ENCODE assay signal across 26 cellular contexts in the genomic region with DNA sequence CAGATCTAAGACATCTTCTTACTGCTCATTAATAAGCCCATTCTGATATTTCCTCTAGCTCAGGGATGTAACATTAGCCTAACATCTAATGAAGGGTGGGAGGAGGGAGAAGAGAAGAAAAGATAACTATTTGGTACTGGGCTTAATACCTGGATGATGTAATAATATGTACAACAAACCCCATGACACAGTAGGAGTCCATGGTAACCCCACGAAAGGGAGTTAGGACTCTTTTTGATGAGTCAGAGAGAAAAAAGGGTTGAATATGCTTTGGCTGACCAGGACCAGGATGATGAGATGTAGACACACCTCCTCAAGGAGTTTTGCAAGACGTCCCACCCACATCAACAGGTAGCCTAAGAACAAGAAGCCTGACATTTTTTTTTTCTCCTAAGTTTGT. TPM values are rescaled to one million over a fixed set of nuclear protein-coding genes. Genes with fewer than 3 reads are reported as not detected.
A peak's percentile ranks its signal among the peaks of the same experiment; 100 is the strongest.
DNase-seq lines count a peak whose midpoint lies in the region; ATAC-seq, FAIRE-seq and TF ChIP-seq lines count a peak whose summit lies in the region.
"Had no signal": no experiment of that assay in that cellular context is flagged by ENCODE, and none has a peak within 500 bp of the region (broad histone marks: within the 10 kb centered on the region; RNA-seq: fewer than 3 reads in every experiment).

No MANE protein-coding gene starts in this region.

- CTCF ChIA-PET in HepG2 (lab: Yijun Ruan, JAX; ENCODE audit: low intra/inter-chr PET ratio, low total read pairs) = no interaction called here
- CTCF ChIA-PET in RWPE1 (lab: Yijun Ruan, JAX) = interaction anchor here (0.9 to 1.1 kb wide), 2 partner anchors 10 to 432 kb away, joined by 3 to 8 read pairs; no protein-coding TSS in a partner anchor
- CTCF ChIA-PET in mammary epithelial cell (lab: Charles Lee; ENCODE audit: low non-redundant PET) = no interaction called here

- TF ChIP-seq EP300 in HepG2 (IDR thresholded peaks at IDR 0.05; ENCODE audit: low read depth in 2 of 2, low read length in 2 of 2) (no peak), HepG2 (CRISPR knock-in tag; IDR thresholded peaks at IDR 0.05; ENCODE audit: borderline replicate concordance) (no peak)

- BruUV-seq in HepG2 (replicated peaks; lab: Mats Ljungman, UMichigan) = no TSS peak
- BruUV-seq in mammary epithelial cell (replicated peaks; lab: Mats Ljungman, UMichigan) = no TSS peak

- TF ChIP-seq RAD21 in HepG2 (CRISPR knock-in tag; IDR thresholded peaks at IDR 0.05) = no peak

- in situ Hi-C loops in HepG2 (cut with HindIII; ENCODE audit: extremely low pct_ligation_motif_present, low pct_unique_long_range_greater_than_20kb) = no loop called here
- in situ Hi-C loops in mammary epithelial cell (cut with MboI; ENCODE audit: low sequenced_read_pairs in 2 of 2) = loop anchor here in 1 of 2 donors (25.0 kb wide), 1 partner anchor 550 kb away; no protein-coding TSS in a partner anchor

- H3K9me3 ChIP-seq in HepG2 (ENCODE audit: low read length) (no peaks in the 10 kb centered on the region), right lobe of liver (no peaks in the 10 kb centered on the region), mammary epithelial cell (replicated peaks; ENCODE audit: insufficient read depth, low read length) (no peaks in the 10 kb centered on the region)
- H3K9me3 ChIP-seq: A549, BE2C, HAP-1 had no signal

- H3K4me3 ChIP-seq in HepG2 (replicated peaks in 1 of 3; ENCODE audit: insufficient read depth in 1 of 3, low read depth in 2 of 3, low read length in 3 of 3) = no peak overlapping the region
- no peak overlapping the region for H3K4me3 ChIP-seq in right lobe of liver
- H3K4me3 ChIP-seq in mammary epithelial cell (replicated peaks in 1 of 3; ENCODE audit: insufficient read depth in 1 of 3, low read depth in 2 of 3, low read length in 3 of 3) = no peak overlapping the region
- H3K4me3 ChIP-seq: A549; BLaER1 treated with 17β-estradiol and CSF1 and Interleukin-3, amounts not matched to agents 10 nM and 100 nM; HAP-1 had no signal

- no peak for TF ChIP-seq CTCF in HepG2 (CRISPR knock-in tag; IDR thresholded peaks at IDR 0.05)
- TF ChIP-seq CTCF in right lobe of liver (IDR thresholded peaks at IDR 0.05) = no peak
- no peak for TF ChIP-seq CTCF in RWPE1 (conservative IDR thresholded peaks at IDR 0.05; ENCODE audit: low read depth)
- no peak for TF ChIP-seq CTCF in mammary epithelial cell (conservative IDR thresholded peaks at IDR 0.05 in 1 of 2, IDR thresholded peaks at IDR 0.05 in 1 of 2; ENCODE audit: extremely low read depth in 1 of 2, insufficient read depth in 1 of 2, low read depth in 1 of 2, low read length in 2 of 2)

- H3K27me3 ChIP-seq in HepG2 (ENCODE audit: control insufficient read depth in 1 of 2, insufficient read depth in 2 of 2, low read length in 2 of 2) = peaks cover 0 to 4% of the 10 kb centered on the region in 2 experiments; a peak in 1 of 5 replicates
- no peaks in the 10 kb centered on the region for H3K27me3 ChIP-seq in right lobe of liver
- H3K27me3 ChIP-seq in mammary epithelial cell (ENCODE audit: insufficient read depth, low read length) = no peaks in the 10 kb centered on the region
- H3K27me3 ChIP-seq: BE2C; BLaER1 treated with 17β-estradiol and CSF1 and Interleukin-3, amounts not matched to agents 10 nM and 100 nM had no signal

- WGBS in HepG2 (ENCODE audit: low lambda C conversion rate) = 10% methylated on average over 2 of the region's 2 CpGs
- 35% methylated on average over 2 of the region's 2 CpGs for WGBS in right lobe of liver (ENCODE audit: insufficient coverage, low coverage, low lambda C conversion rate, missing lambda C conversion rate)
- WGBS in mammary epithelial cell (ENCODE audit: low coverage, missing lambda C conversion rate) = 33% methylated on average over 2 of the region's 2 CpGs

- H2AFZ ChIP-seq in HepG2 (ENCODE audit: low read length) (no peak overlapping the region), mammary epithelial cell (ENCODE audit: low read depth, low read length) (no peak overlapping the region)

- H3K9ac ChIP-seq in HepG2 (ENCODE audit: insufficient read depth, low read depth, low read length) (no peak overlapping the region), mammary epithelial cell (ENCODE audit: insufficient read depth, low read length) (no peak overlapping the region)
- H3K9ac ChIP-seq: BLaER1 treated with 17β-estradiol and CSF1 and Interleukin-3, amounts not matched to agents 10 nM and 100 nM had no signal

- H3K36me3 ChIP-seq in HepG2 (replicated peaks in 1 of 2; ENCODE audit: control insufficient read depth in 1 of 2, insufficient read depth in 2 of 2, low read length in 2 of 2) (no peaks in the 10 kb centered on the region), right lobe of liver (no peaks in the 10 kb centered on the region), mammary epithelial cell (ENCODE audit: insufficient read depth, low read length) (no peaks in the 10 kb centered on the region)
- H3K36me3 ChIP-seq: BE2C; BLaER1 treated with 17β-estradiol and CSF1 and Interleukin-3, amounts not matched to agents 10 nM and 100 nM; HAP-1 had no signal

- H3K79me2 ChIP-seq in HepG2 (ENCODE audit: insufficient read depth, low read length) = no peaks in the 10 kb centered on the region
- no peaks in the 10 kb centered on the region for H3K79me2 ChIP-seq in mammary epithelial cell (ENCODE audit: insufficient read depth, low read length)

- TF ChIP-seq POLR2A in HepG2 (IDR thresholded peaks at IDR 0.05; ENCODE audit: insufficient read depth in 1 of 2, low read depth in 2 of 2, low read length in 2 of 2) (no peak), right lobe of liver (IDR thresholded peaks at IDR 0.05) (no peak)

- dilution Hi-C loops in mammary epithelial cell (cut with HindIII; ENCODE audit: low sequenced_read_pairs) = no loop called here

- POLR2A ChIA-PET in HepG2 (lab: Yijun Ruan, JAX) = no interaction called here
- POLR2A ChIA-PET in RWPE1 (lab: Yijun Ruan, JAX; ENCODE audit: low non-redundant PET) = no interaction called here

- DNase-seq in HepG2 (ENCODE audit: low spot score) (no peak), right lobe of liver (no peak), RWPE1 (ENCODE audit: low spot score) (peak; percentile 19), mammary epithelial cell (peak; percentile 70), left ventricle myocardium superior (no peak), GF-D8 (lab: John Stamatoyannopoulos, UW) (no peak)
- DNase-seq: 8988T; ACHN; AML-193; BE2C; CD4-positive, alpha-beta T cell; CD8-positive, alpha-beta memory T cell; DMS 273 treated with DMSO at 0.1 percent for 48 hours; DMS79; EL; GDM1; GOT3 had no signal

- ATAC-seq in HepG2 (no peak), right lobe of liver (no peak), HG02642 (IDR thresholded peaks at IDR 0.05; ENCODE audit: poor library complexity, unreplicated experiment) (no peak), left ventricle myocardium superior (no peak)
- ATAC-seq: A549 had no signal

- H3K4me2 ChIP-seq in HepG2 (ENCODE audit: low read depth, low read length) = no peak overlapping the region
- no peak overlapping the region for H3K4me2 ChIP-seq in mammary epithelial cell (ENCODE audit: insufficient read depth, low read depth, low read length)
- H3K4me2 ChIP-seq: A549; BLaER1 treated with 17β-estradiol and CSF1 and Interleukin-3, amounts not matched to agents 10 nM and 100 nM had no signal

- FAIRE-seq in HepG2 (lab: Jason Lieb, UNC) = no peak
- FAIRE-seq: A549, D721Med, GM12891, GM18507, H54 had no signal

- H3K27ac ChIP-seq in HepG2 (ENCODE audit: extremely low read length, insufficient read depth, low read length) = no peak overlapping the region
- H3K27ac ChIP-seq in right lobe of liver = no peak overlapping the region
- H3K27ac ChIP-seq in RWPE1 = no peak overlapping the region
- no peak overlapping the region for H3K27ac ChIP-seq in mammary epithelial cell (ENCODE audit: insufficient read depth, low read depth, low read length)
- H3K27ac ChIP-seq: A549; BLaER1 treated with 17β-estradiol and CSF1 and Interleukin-3, amounts not matched to agents 10 nM and 100 nM had no signal

- H4K20me1 ChIP-seq in HepG2 (ENCODE audit: insufficient read depth, low read length) = no peaks in the 10 kb centered on the region
- H4K20me1 ChIP-seq in mammary epithelial cell (ENCODE audit: insufficient read depth, low read length) = no peaks in the 10 kb centered on the region
- H4K20me1 ChIP-seq: BLaER1 treated with 17β-estradiol and CSF1 and Interleukin-3, amounts not matched to agents 10 nM and 100 nM had no signal

- intact Hi-C loops in HepG2 (cut with micrococcal nuclease; ENCODE audit: unreplicated experiment) = no loop called here
- intact Hi-C loops in right lobe of liver (cut with DNase I) = no loop called here
- intact Hi-C loops in mammary epithelial cell (cut with micrococcal nuclease) = no loop called here
- intact Hi-C loops in left ventricle myocardium superior (cut with micrococcal nuclease) = no loop called here

- H3K4me1 ChIP-seq in HepG2 (ENCODE audit: insufficient read depth, low read length) (no peaks in the 10 kb centered on the region), right lobe of liver (no peaks in the 10 kb centered on the region), mammary epithelial cell (ENCODE audit: insufficient read depth, low read length) (no peaks in the 10 kb centered on the region)
- H3K4me1 ChIP-seq: A549; BE2C; BLaER1 treated with 17β-estradiol and CSF1 and Interleukin-3, amounts not matched to agents 10 nM and 100 nM had no signal

RNA-seq across cellular contexts. Expression of a gene that starts 34.4 kb away (rescaled TPM):
- total RNA-seq in HepG2 (2016; rRNA removed; fragmentation: Illumina TruSeq; extraction: Trizol) = 0.15 TPM in 1 of 2 replicates, not detected in the other
- total RNA-seq in HepG2 (2016; cell fraction: cytosol; rRNA removed; fragmentation: Illumina TruSeq; extraction: Trizol; ENCODE audit: low read depth) = 0.09 TPM in 1 of 2 replicates, not detected in the other
- total RNA-seq in HepG2 (2016; cell fraction: insoluble cytoplasmic fraction; rRNA removed; fragmentation: Illumina TruSeq; extraction: Trizol) = 0.09 TPM in 1 of 2 replicates, not detected in the other
- total RNA-seq in HepG2 (2016; cell fraction: membrane; rRNA removed; fragmentation: Illumina TruSeq; extraction: Trizol) = 0.06 and 0.17 TPM in 2 replicates
- total RNA-seq in HepG2 (2016; cell fraction: nucleus; rRNA removed; fragmentation: Illumina TruSeq; extraction: Trizol) = not detected in 2 replicates
- polyA plus RNA-seq in HepG2 (2011; rRNA removed) = 0.07 TPM in 2 replicates
- polyA plus RNA-seq in HepG2 (2011; cell fraction: cytosol; rRNA removed) = 0.04 and 0.05 TPM in 2 replicates
- 0.29 and 0.59 TPM in 2 replicates for polyA plus RNA-seq in HepG2 (2011; cell fraction: nucleus; rRNA removed)
- 0.17 and 0.25 TPM in 2 replicates for polyA plus RNA-seq in HepG2 (2012)
- 0.07 and 0.12 TPM in 2 replicates for polyA plus RNA-seq in HepG2 (2016; cell fraction: cytosol; fragmentation: Illumina TruSeq; extraction: Trizol; ENCODE audit: low read depth)
- polyA plus RNA-seq in HepG2 (2016; cell fraction: insoluble cytoplasmic fraction; fragmentation: Illumina TruSeq; extraction: Trizol; ENCODE audit: low read depth) = 0.25 and 0.37 TPM in 2 replicates
- polyA plus RNA-seq in HepG2 (2016; cell fraction: membrane; fragmentation: Illumina TruSeq; extraction: Trizol; ENCODE audit: low read depth) = 0.21 and 0.24 TPM in 2 replicates
- polyA plus RNA-seq in HepG2 (2016; cell fraction: nucleus; fragmentation: Illumina TruSeq; extraction: Trizol; ENCODE audit: insufficient read depth, low read depth) = 0.36 and 0.59 TPM in 2 replicates
- polyA minus RNA-seq in HepG2 (2011; rRNA and poly(A)+ RNA removed; ENCODE audit: low replicate concordance) = 0.07 and 0.10 TPM in 2 replicates
- 0.20 and 0.44 TPM in 2 replicates for polyA minus RNA-seq in HepG2 (2011; cell fraction: cytosol; rRNA and poly(A)+ RNA removed)
- not detected in 2 replicates for polyA minus RNA-seq in HepG2 (2011; cell fraction: nucleus; rRNA and poly(A)+ RNA removed)
- not detected for total RNA-seq in right lobe of liver
- total RNA-seq in mammary epithelial cell = 1 to 10 TPM in 1 of 2 donors, under 1 TPM in 1; under 0.01 to 9.9 TPM
- 0.16 TPM for polyA plus RNA-seq in mammary epithelial cell
- 0.31 TPM for polyA minus RNA-seq in mammary epithelial cell
- total RNA-seq in left ventricle myocardium superior = not detected
- total RNA-seq: CD4-positive, alpha-beta T cell had no signal
- polyA plus RNA-seq: CD14-positive monocyte; CD8-positive, alpha-beta memory T cell had no signal

RNA-seq across cellular contexts. Expression of a gene that starts 51.8 kb away (rescaled TPM):
- total RNA-seq in HepG2 (2016; rRNA removed; fragmentation: Illumina TruSeq; extraction: Trizol) (0.18 TPM in 1 of 2 replicates, not detected in the other), right lobe of liver (not detected), mammary epithelial cell (1 to 10 TPM in 1 of 2 donors, under 1 TPM in 1; 0.17 to 3.3 TPM), left ventricle myocardium superior (not detected)
- total RNA-seq in HepG2 (2016; cell fraction: cytosol; rRNA removed; fragmentation: Illumina TruSeq; extraction: Trizol; ENCODE audit: low read depth) = not detected in 2 replicates
- 0.13 and 0.52 TPM in 2 replicates for total RNA-seq in HepG2 (2016; cell fraction: insoluble cytoplasmic fraction; rRNA removed; fragmentation: Illumina TruSeq; extraction: Trizol)
- total RNA-seq in HepG2 (2016; cell fraction: membrane; rRNA removed; fragmentation: Illumina TruSeq; extraction: Trizol) = 0.09 TPM in 1 of 2 replicates, not detected in the other
- 0.25 and 0.37 TPM in 2 replicates for total RNA-seq in HepG2 (2016; cell fraction: nucleus; rRNA removed; fragmentation: Illumina TruSeq; extraction: Trizol)
- polyA plus RNA-seq in HepG2 (2011; rRNA removed) (0.69 and 0.86 TPM in 2 replicates), mammary epithelial cell (0.52 TPM)
- polyA plus RNA-seq in HepG2 (2011; cell fraction: cytosol; rRNA removed) = 0.40 and 0.47 TPM in 2 replicates
- polyA plus RNA-seq in HepG2 (2011; cell fraction: nucleus; rRNA removed) = 3.0 and 3.7 TPM in 2 replicates
- polyA plus RNA-seq in HepG2 (2012) = 0.32 and 0.51 TPM in 2 replicates
- 0.19 TPM in 1 of 2 replicates, not detected in the other for polyA plus RNA-seq in HepG2 (2016; cell fraction: cytosol; fragmentation: Illumina TruSeq; extraction: Trizol; ENCODE audit: low read depth)
- polyA plus RNA-seq in HepG2 (2016; cell fraction: insoluble cytoplasmic fraction; fragmentation: Illumina TruSeq; extraction: Trizol; ENCODE audit: low read depth) = 0.27 and 0.41 TPM in 2 replicates
- polyA plus RNA-seq in HepG2 (2016; cell fraction: membrane; fragmentation: Illumina TruSeq; extraction: Trizol; ENCODE audit: low read depth) = 0.09 and 0.16 TPM in 2 replicates
- polyA plus RNA-seq in HepG2 (2016; cell fraction: nucleus; fragmentation: Illumina TruSeq; extraction: Trizol; ENCODE audit: insufficient read depth, low read depth) = 0.94 TPM in 1 of 2 replicates, not detected in the other
- 0.89 and 1.8 TPM in 2 replicates for polyA minus RNA-seq in HepG2 (2011; rRNA and poly(A)+ RNA removed; ENCODE audit: low replicate concordance)
- 0.40 and 1.1 TPM in 2 replicates for polyA minus RNA-seq in HepG2 (2011; cell fraction: cytosol; rRNA and poly(A)+ RNA removed)
- 1.8 and 2.2 TPM in 2 replicates for polyA minus RNA-seq in HepG2 (2011; cell fraction: nucleus; rRNA and poly(A)+ RNA removed)
- 3.3 TPM for polyA minus RNA-seq in mammary epithelial cell
- total RNA-seq: CD4-positive, alpha-beta T cell; CD8-positive, alpha-beta memory T cell had no signal
- polyA plus RNA-seq: CD14-positive monocyte; CD8-positive, alpha-beta memory T cell had no signal

Comparison
In these comparisons a context has a peak if more than half of its experiments do, and no peak if none do; other contexts are left out.
1. DNase-seq: peak in RWPE1 (single experiment) and mammary epithelial cell (single experiment); none in HepG2 (single experiment), right lobe of liver (0 of 3), left ventricle myocardium superior (single experiment) and GF-D8 (single experiment).